ENCODE assay signal across 8 cellular contexts in genomic region chr19:55166530-55167268, GRCh38. TPM values are rescaled to one million over a fixed set of nuclear protein-coding genes. Genes with fewer than 3 reads are reported as not detected.
DNase-seq lines count a peak whose midpoint lies in the region; ATAC-seq and TF ChIP-seq lines count a peak whose summit lies in the region.

Gene DNAAF3, minus strand, starts transcription at chr19:55166613. Its CDS starts 200 bp downstream, at chr19:55166413.

- H3K27me3 ChIP-seq in GM23338 (ENCODE audit: insufficient read depth) = peaks cover 50% of the 10 kb centered on the region
- peaks cover 5% of the 10 kb centered on the region for H3K27me3 ChIP-seq in MG63
- H3K27me3 ChIP-seq in RWPE2 (ENCODE audit: insufficient read depth, poor library complexity, severe bottlenecking) = no peaks in the 10 kb centered on the region

- no peaks in the 10 kb centered on the region for H4K20me1 ChIP-seq in GM23338 (replicated peaks; ENCODE audit: insufficient read depth)

- peak within 1 kb of the TSS; percentile 99 for H3K27ac Mint-ChIP-seq in GM23338
- no peak within 1 kb of the TSS for H3K27ac Mint-ChIP-seq in activated naive CD4-positive, alpha-beta T cell treated with anti-CD3 and anti-CD28 coated beads for 36 hours
- H3K27ac Mint-ChIP-seq in neural crest cell (ENCODE audit: unreplicated experiment) = peak within 1 kb of the TSS; percentile 95

- peaks cover 11% of the 10 kb centered on the region; the same call in 2 of the 3 replicates for H3K4me1 Mint-ChIP-seq in GM23338
- H3K4me1 Mint-ChIP-seq in activated naive CD4-positive, alpha-beta T cell treated with anti-CD3 and anti-CD28 coated beads for 36 hours (ENCODE audit: low read depth) = peaks cover 11% of the 10 kb centered on the region
- H3K4me1 Mint-ChIP-seq in neural crest cell = peaks cover 11% of the 10 kb centered on the region

- no peaks in the 10 kb centered on the region for H3K9me2 ChIP-seq in GM23338 (ENCODE audit: insufficient read depth)

- DNase-seq in D341Med (ENCODE audit: low spot score) (peak; percentile 98), GM23338 (ENCODE audit: low spot score) (peak; percentile 99), MG63 (peak; percentile 98), RWPE2 (ENCODE audit: low spot score) (peak; percentile 97), foreskin melanocyte (peak; percentile 97), neural crest cell (ENCODE audit: low read depth, low spot score) (peak; percentile 99), superior temporal gyrus (ENCODE audit: extremely low spot score) (peak; percentile 85)
- peak; percentile 83 for DNase-seq in activated naive CD4-positive, alpha-beta T cell treated with anti-CD3 and anti-CD28 coated beads for 36 hours

- H3K79me2 ChIP-seq in GM23338 (replicated peaks; ENCODE audit: insufficient read depth) = no peaks in the 10 kb centered on the region

- H3K4me2 ChIP-seq in GM23338 = peak within 1 kb of the TSS; percentile 80

- TF ChIP-seq CTCF in GM23338 (conservative IDR thresholded peaks at IDR 0.05; ENCODE audit: low read depth in 2 of 2) (no peak), RWPE2 (IDR thresholded peaks at IDR 0.05; ENCODE audit: poor library complexity, severe bottlenecking) (peak; percentile 8), neural crest cell (conservative IDR thresholded peaks at IDR 0.05) (no peak)

- H3K9me3 ChIP-seq in MG63 (no peaks in the 10 kb centered on the region), RWPE2 (ENCODE audit: severe bottlenecking) (no peaks in the 10 kb centered on the region)

- H3K36me3 Mint-ChIP-seq in GM23338 (ENCODE audit: low read depth) (no peaks in the 10 kb centered on the region), neural crest cell (ENCODE audit: low read depth) (no peaks in the 10 kb centered on the region)
- no peaks in the 10 kb centered on the region for H3K36me3 Mint-ChIP-seq in activated naive CD4-positive, alpha-beta T cell treated with anti-CD3 and anti-CD28 coated beads for 36 hours (ENCODE audit: low read depth)

- CTCF ChIA-PET in activated naive CD4-positive, alpha-beta T cell treated with anti-CD3 and anti-CD28 coated beads for 36 hours (lab: Charles Lee) = interaction anchor here (0.8 to 1.6 kb wide), 2 partner anchors 9 to 25 kb away, joined by 3 to 10 read pairs; no protein-coding TSS in a partner anchor

- H3F3A ChIP-seq in GM23338 (replicated peaks; ENCODE audit: low read depth) = 0 out of 2 replicates have a peak, but pooled peaks cover 3% of the 10 kb centered on the region

- H3K27me3 Mint-ChIP-seq in GM23338 (ENCODE audit: insufficient read depth, low read depth, poor library complexity) (peaks cover 30% of the 10 kb centered on the region), neural crest cell (ENCODE audit: low read depth) (peaks cover 60% of the 10 kb centered on the region)
- peaks cover 59% of the 10 kb centered on the region for H3K27me3 Mint-ChIP-seq in activated naive CD4-positive, alpha-beta T cell treated with anti-CD3 and anti-CD28 coated beads for 36 hours (ENCODE audit: low read depth)

- peaks cover 6% of the 10 kb centered on the region; the same call in 1 of the 2 replicates for H3K4me1 ChIP-seq in GM23338 (ENCODE audit: insufficient read depth)
- H3K4me1 ChIP-seq in RWPE2 (ENCODE audit: insufficient read depth, poor library complexity, severe bottlenecking) = no peaks in the 10 kb centered on the region

- H3K4me3 Mint-ChIP-seq in GM23338 (peak within 1 kb of the TSS; percentile 85), neural crest cell (peak within 1 kb of the TSS; percentile 95)
- H3K4me3 Mint-ChIP-seq in activated naive CD4-positive, alpha-beta T cell treated with anti-CD3 and anti-CD28 coated beads for 36 hours = peak within 1 kb of the TSS; percentile 64

- H3K36me3 ChIP-seq in GM23338 (ENCODE audit: insufficient read depth) (no peaks in the 10 kb centered on the region), MG63 (no peaks in the 10 kb centered on the region), RWPE2 (ENCODE audit: low read depth) (no peaks in the 10 kb centered on the region)

- H3K27ac ChIP-seq in GM23338 (ENCODE audit: low read depth) = no peak within 1 kb of the TSS
- H3K27ac ChIP-seq in RWPE2 (ENCODE audit: poor library complexity, severe bottlenecking) = peak within 1 kb of the TSS; percentile 54

- H3K9me3 Mint-ChIP-seq in GM23338 = no peaks in the 10 kb centered on the region
- no peaks in the 10 kb centered on the region for H3K9me3 Mint-ChIP-seq in activated naive CD4-positive, alpha-beta T cell treated with anti-CD3 and anti-CD28 coated beads for 36 hours
- no peaks in the 10 kb centered on the region for H3K9me3 Mint-ChIP-seq in neural crest cell

- peak within 1 kb of the TSS; percentile 50 for H2AFZ ChIP-seq in GM23338

- intact Hi-C loops in activated naive CD4-positive, alpha-beta T cell treated with anti-CD3 and anti-CD28 coated beads for 36 hours (cut with micrococcal nuclease) = loop anchor here (10.0 kb wide), 1 partner anchor 82 kb away; no protein-coding TSS in a partner anchor

- H3K4me3 ChIP-seq in GM23338 (peak within 1 kb of the TSS; percentile 58), MG63 (peak within 1 kb of the TSS; percentile 52), RWPE2 (ENCODE audit: severe bottlenecking) (peak within 1 kb of the TSS; percentile 41)

- ATAC-seq in GM23338 (peak; percentile 93), RWPE2 (ENCODE audit: low read depth) (peak; percentile 97)

TF ChIP-seq in GM23338, 12 proteins besides CTCF, POLR2A, EP300 and RAD21 (continues in another document):
- TF ChIP-seq JUNB (IDR thresholded peaks at IDR 0.05; ENCODE audit: unreplicated experiment) = no peak
- no peak for TF ChIP-seq ZNF331 (CRISPR knock-in tag; IDR thresholded peaks at IDR 0.05; ENCODE audit: low read depth)
- no peak for TF ChIP-seq NANOG (IDR thresholded peaks at IDR 0.05; ENCODE audit: borderline replicate concordance)
- no peak for TF ChIP-seq REST (IDR thresholded peaks at IDR 0.05; ENCODE audit: unreplicated experiment)

RNA-seq across cellular contexts. Expression of gene DNAAF3, which starts in this region (rescaled TPM):
- total RNA-seq in GM23338 (2014; rRNA removed; shearing (Covaris generic)) = 5.6 and 8.5 TPM in 2 replicates
- 8.8 and 9.0 TPM in 2 replicates for polyA plus RNA-seq in GM23338 (2016; fragmentation: Nextera tagmentation; extraction: Ambion mirVana)
- 2.7 TPM in 1 of 2 replicates, not detected in the other for total RNA-seq in MG63 (2014; rRNA removed; shearing (Covaris generic); ENCODE audit: low replicate concordance)
- not detected for total RNA-seq in activated naive CD4-positive, alpha-beta T cell treated with anti-CD3 and anti-CD28 coated beads for 36 hours
- 9.5 and 10.4 TPM in 2 replicates for total RNA-seq in neural crest cell

Comparison
In these comparisons a context has a peak if more than half of its experiments do, and no peak if none do; other contexts are left out.
1. Peak in DNase-seq in activated naive CD4-positive, alpha-beta T cell treated with anti-CD3 and anti-CD28 coated beads for 36 hours; RNA of the gene not detected or under 1 TPM.